8 cellular contexts compared by ENCODE assay signal in genomic region chr20:34514897-34515483, GRCh38. TPM values are rescaled to one million over a fixed set of nuclear protein-coding genes. Genes with fewer than 3 reads are reported as not detected.
DNase-seq lines count a peak whose midpoint lies in the region; ATAC-seq and TF ChIP-seq lines count a peak whose summit lies in the region.

No MANE protein-coding gene starts in this region.

- H3K27ac ChIP-seq in Peyer's patch (peak overlapping the region; percentile 85 to 93 (median 90)), esophagus muscularis mucosa (replicated peaks in 1 of 4) (peak overlapping the region; percentile 90 to 93 (median 93))

- ATAC-seq in omental fat pad (ENCODE audit: low FRiP score), result no peak

- H3K9me3 ChIP-seq in ES-I3 (ENCODE audit: control insufficient read depth, insufficient read depth, low read length) (no peaks in the 10 kb centered on the region), Peyer's patch (no peaks in the 10 kb centered on the region), esophagus muscularis mucosa (no peaks in the 10 kb centered on the region)

- TF ChIP-seq CTCF in Peyer's patch (IDR thresholded peaks at IDR 0.05) (no peak), esophagus muscularis mucosa (IDR thresholded peaks at IDR 0.05) (no peak), omental fat pad (IDR thresholded peaks at IDR 0.05) (no peak)

- H3K36me3 ChIP-seq in ES-I3 (ENCODE audit: insufficient read depth, low read length) (peaks cover 5% of the 10 kb centered on the region; the same call in 1 of the 2 replicates), Peyer's patch (peaks cover 0 to 15% (median 0%) of the 10 kb centered on the region in 3 donors), esophagus muscularis mucosa (peaks cover 0 to 15% (median 7%) of the 10 kb centered on the region in 4 donors)

- no peak for TF ChIP-seq POLR2A in Peyer's patch (IDR thresholded peaks at IDR 0.05)
- no peak for TF ChIP-seq POLR2A in esophagus muscularis mucosa (IDR thresholded peaks at IDR 0.05; ENCODE audit: low read depth)

- H3K27me3 ChIP-seq in Peyer's patch, result no peaks in the 10 kb centered on the region
- no peaks in the 10 kb centered on the region for H3K27me3 ChIP-seq in esophagus muscularis mucosa

- peak overlapping the region; percentile 84 for H3K9ac ChIP-seq in ES-I3 (ENCODE audit: low read depth, low read length)

- TF ChIP-seq EP300 in esophagus muscularis mucosa (IDR thresholded peaks at IDR 0.05), result no peak

- intact Hi-C loops in esophagus muscularis mucosa (cut with DNase I), result no loop called here

- DNase-seq in Peyer's patch, result no peak
- no peak for DNase-seq in esophagus muscularis mucosa (ENCODE audit: extremely low spot score)
- peak; percentile 56 for DNase-seq in pons (ENCODE audit: low spot score)
- no peak for DNase-seq in stimulated activated naive CD4-positive, alpha-beta T cell treated with Interleukin-2 at 50 U/mL for 16 hours (lab: John Stamatoyannopoulos, UW)
- DNase-seq in omental fat pad (ENCODE audit: low spot score), result no peak
- DNase-seq in medulla oblongata (ENCODE audit: extremely low spot score), result no peak
- no peak for DNase-seq in KBM-7

- H3K4me3 ChIP-seq in Peyer's patch (peak overlapping the region; percentile 59 to 81 (median 74)), esophagus muscularis mucosa (peak overlapping the region; percentile 68 to 91 (median 76))

- H3K4me1 ChIP-seq in ES-I3 (ENCODE audit: insufficient read depth, low read length), result no peaks in the 10 kb centered on the region
- H3K4me1 ChIP-seq in Peyer's patch, result peaks cover 0 to 24% (median 2%) of the 10 kb centered on the region in 4 donors
- peaks cover 22 to 55% (median 50%) of the 10 kb centered on the region in 4 donors for H3K4me1 ChIP-seq in esophagus muscularis mucosa

- WGBS in esophagus muscularis mucosa, result 31% methylated on average over 19 of the region's 19 CpGs

- in situ Hi-C loops in KBM-7 (cut with MboI; ENCODE audit: low pct_unique_long_range_greater_than_20kb, low sequenced_read_pairs), result loop anchor here (25.0 kb wide), 1 partner anchor 203 kb away; the partner anchor contains the start of gene AHCY

RNA-seq across cellular contexts. Expression of gene DYNLRB1, which starts 1.2 kb away (rescaled TPM):
- total RNA-seq in Peyer's patch, result 100 to 1,000 TPM in 3 of 4 donors, 10 to 100 TPM in 1; 77.6 to 181 (median 135) TPM
- 100 to 1,000 TPM; 152 to 252 (median 191) TPM for total RNA-seq in esophagus muscularis mucosa
- total RNA-seq in omental fat pad, result 100 to 1,000 TPM in 2 of 4 donors, 10 to 100 TPM in 2; 83.0 to 121 (median 108) TPM

RNA-seq across cellular contexts. Expression of gene MAP1LC3A, which starts 43.5 kb away (rescaled TPM):
- total RNA-seq in Peyer's patch, result 10 to 100 TPM; 32.6 to 82.1 (median 68.6) TPM
- total RNA-seq in esophagus muscularis mucosa, result 100 to 1,000 TPM in 3 of 4 donors, 10 to 100 TPM in 1; 83.9 to 152 (median 111) TPM
- total RNA-seq in omental fat pad, result 10 to 100 TPM; 50.1 to 76.1 (median 55.9) TPM
